In genomic region chr10:46098925-46099324, GRCh38 we compare ENCODE assay signal across 8 cellular contexts. TPM values are rescaled to one million over a fixed set of nuclear protein-coding genes. Genes with fewer than 3 reads are reported as not detected.
"Had no signal": no experiment of that assay in that cellular context is flagged by ENCODE, and none has a peak within 500 bp of the region (broad histone marks: within the 10 kb centered on the region; RNA-seq: fewer than 3 reads in every experiment).

No MANE protein-coding gene starts in this region.

RNA-seq across cellular contexts. Expression of gene MSMB, which starts 52.9 kb away (rescaled TPM):
- total RNA-seq: K562, LHCN-M2, NCI-H460, PC-9, Peyer's patch, Right ventricle myocardium inferior, RPMI7951, SJCRH30 had no signal
